23 cellular contexts compared by ENCODE assay signal in the genomic region with DNA sequence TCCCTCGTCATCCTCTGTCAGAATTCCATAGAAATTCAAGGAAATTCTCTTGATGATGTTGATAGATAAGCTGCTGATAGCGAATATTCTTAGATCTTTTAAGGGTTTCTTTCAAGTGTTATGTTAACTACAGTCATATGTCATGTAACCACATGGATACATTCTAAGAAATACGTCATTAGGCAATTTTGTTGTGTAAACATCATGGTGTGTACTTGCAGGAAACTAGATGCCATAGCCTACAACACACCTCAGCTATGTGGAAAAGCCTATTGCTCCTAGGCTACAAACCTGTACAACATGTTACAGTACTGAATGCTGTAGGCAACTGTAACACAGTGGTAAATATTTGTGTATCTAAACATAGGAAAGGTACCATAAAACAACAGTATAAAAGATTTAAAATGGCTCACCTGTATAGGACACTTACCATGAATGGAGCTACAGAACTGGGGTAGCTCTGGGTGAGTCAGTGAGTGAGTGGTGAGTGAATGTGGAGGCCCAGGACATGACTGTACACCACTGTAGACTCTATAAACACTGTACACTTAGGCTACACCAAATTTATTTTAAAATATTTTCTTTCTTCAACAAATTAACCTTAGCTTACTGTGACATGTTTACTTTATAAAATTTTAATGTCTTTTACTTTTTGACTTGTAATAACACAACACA. TPM values are rescaled to one million over a fixed set of nuclear protein-coding genes. Genes with fewer than 3 reads are reported as not detected.
DNase-seq lines count a peak whose midpoint lies in the region; ATAC-seq, FAIRE-seq and TF ChIP-seq lines count a peak whose summit lies in the region.
"Had no signal": no experiment of that assay in that cellular context is flagged by ENCODE, and none has a peak within 500 bp of the region (broad histone marks: within the 10 kb centered on the region; RNA-seq: fewer than 3 reads in every experiment).

No MANE protein-coding gene starts in this region.

- H3K27ac ChIP-seq in 22Rv1 (peak overlapping the region; percentile 34), IMR-90 (ENCODE audit: insufficient read depth, low read length) (no peak overlapping the region), astrocyte (ENCODE audit: low read depth, low read length) (no peak overlapping the region), body of pancreas (no peak overlapping the region)
- H3K27ac ChIP-seq: KMS-11, prostate gland, SK-N-MC had no signal

- H3K56ac ChIP-seq in IMR-90 (ENCODE audit: extremely low read depth, insufficient read depth, low read length), result no peak overlapping the region

- no peak overlapping the region for H3K4me3 ChIP-seq in IMR-90 (ENCODE audit: insufficient read depth, low read depth, low read length)
- H3K4me3 ChIP-seq in astrocyte (ENCODE audit: insufficient read depth, low read depth, low read length), result no peak overlapping the region
- H3K4me3 ChIP-seq in foreskin fibroblast (ENCODE audit: low read depth in 1 of 2, low read length in 2 of 2), result no peak overlapping the region
- no peak overlapping the region for H3K4me3 ChIP-seq in body of pancreas
- H3K4me3 ChIP-seq: prostate gland, SK-N-MC had no signal

- H4K8ac ChIP-seq in IMR-90 (ENCODE audit: low read depth in 2 of 2, low read length in 2 of 2), result no peak overlapping the region

- peak overlapping the region; percentile 72; the same call in 1 of the 3 replicates for H2BK15ac ChIP-seq in IMR-90 (ENCODE audit: low read depth, low read length)

- H2AFZ ChIP-seq in IMR-90 (replicated peaks; ENCODE audit: low read length, poor library complexity) (no peak overlapping the region), astrocyte (ENCODE audit: low read depth, low read length) (no peak overlapping the region)

- H4K20me1 ChIP-seq in IMR-90 (ENCODE audit: insufficient read depth, low read length) (no peaks in the 10 kb centered on the region), astrocyte (ENCODE audit: insufficient read depth, low read length) (no peaks in the 10 kb centered on the region)

- no peaks in the 10 kb centered on the region for H3K9me3 Mint-ChIP-seq in astrocyte (ENCODE audit: unreplicated experiment)
- H3K9me3 Mint-ChIP-seq: CD4-positive, alpha-beta T cell; memory B cell; nephron had no signal

- peak overlapping the region; percentile 16; the same call in 1 of the 2 replicates for H3K18ac ChIP-seq in IMR-90 (ENCODE audit: low read depth, low read length)

- no peak overlapping the region for H4K91ac ChIP-seq in IMR-90 (ENCODE audit: insufficient read depth, low read depth, low read length)

- H3K9ac ChIP-seq in IMR-90 (ENCODE audit: low read depth, low read length) (no peak overlapping the region), astrocyte (ENCODE audit: low read length) (no peak overlapping the region)
- H3K9ac ChIP-seq: KMS-11 had no signal

- TF ChIP-seq POLR2A in IMR-90 (IDR thresholded peaks at IDR 0.05; ENCODE audit: low read depth, low read length) (no peak), body of pancreas (IDR thresholded peaks at IDR 0.05) (no peak)

- no peak overlapping the region for H3K23ac ChIP-seq in IMR-90 (ENCODE audit: low read depth, low read length)

- WGBS in IMR-90 (ENCODE audit: extremely low coverage in 2 of 2, insufficient read length in 1 of 2), 2 experiments, result no CpG with 5 or more reads among the region's 3 CpGs
- WGBS in body of pancreas, 2 donors, result 76 to 78% methylated on average over 3 of the region's 3 CpGs

- H2AK9ac ChIP-seq in IMR-90 (replicated peaks; ENCODE audit: low read depth, low read length, poor library complexity), result no peak overlapping the region

- no peaks in the 10 kb centered on the region for H3K36me3 Mint-ChIP-seq in astrocyte (ENCODE audit: low read depth, unreplicated experiment)
- H3K36me3 Mint-ChIP-seq: memory B cell had no signal

- no peaks in the 10 kb centered on the region for H3K79me2 ChIP-seq in astrocyte (ENCODE audit: insufficient read depth, low read length)

- intact Hi-C loops in IMR-90 (cut with micrococcal nuclease), result no loop called here
- intact Hi-C loops in body of pancreas (cut with DNase I), result no loop called here
- intact Hi-C loops in sciatic nerve (cut with DNase I), result no loop called here

- H3K4me1 Mint-ChIP-seq in astrocyte (ENCODE audit: low read depth, unreplicated experiment), result peaks cover 1% of the 10 kb centered on the region

- POLR2A ChIA-PET in IMR-90 (lab: Charles Lee; ENCODE audit: unreplicated experiment), result interaction anchor here (1.2 kb wide), 1 partner anchor 8 kb away, joined by 3 read pairs; no protein-coding TSS in a partner anchor

- no peak for TF ChIP-seq CTCF in 22Rv1 (IDR thresholded peaks at IDR 0.05)
- TF ChIP-seq CTCF in IMR-90 (conservative IDR thresholded peaks at IDR 0.05; ENCODE audit: low read depth, low read length), result no peak
- TF ChIP-seq CTCF in astrocyte (IDR thresholded peaks at IDR 0.05; ENCODE audit: insufficient read depth, low read depth, low read length), result no peak
- TF ChIP-seq CTCF in foreskin fibroblast (IDR thresholded peaks at IDR 0.05; ENCODE audit: low read depth, low read length), result no peak
- TF ChIP-seq CTCF in body of pancreas (IDR thresholded peaks at IDR 0.05), result no peak

- no peak overlapping the region for H4K5ac ChIP-seq in IMR-90 (ENCODE audit: low read depth, low read length)

- H3K4me1 ChIP-seq in IMR-90 (ENCODE audit: control insufficient read depth, insufficient read depth, low read length) (peaks cover 8% of the 10 kb centered on the region), astrocyte (ENCODE audit: insufficient read depth, low read length) (no peaks in the 10 kb centered on the region), body of pancreas (peaks cover 19% of the 10 kb centered on the region)
- H3K4me1 ChIP-seq: prostate gland had no signal

- peak; percentile 77 for ATAC-seq in IMR-90 (ENCODE audit: low read depth)
- ATAC-seq in HG03469 (IDR thresholded peaks at IDR 0.05; ENCODE audit: unreplicated experiment), result no peak
- no peak for ATAC-seq in body of pancreas
- ATAC-seq in sciatic nerve, result no peak

- no TSS peak for BruUV-seq in IMR-90 (replicated peaks; lab: Mats Ljungman, UMichigan)

- no peak overlapping the region for H3K14ac ChIP-seq in IMR-90 (replicated peaks; ENCODE audit: low read depth, low read length)

- peaks cover 27% of the 10 kb centered on the region for H3K27me3 Mint-ChIP-seq in astrocyte (ENCODE audit: low read depth, unreplicated experiment)
- H3K27me3 Mint-ChIP-seq: CD4-positive, alpha-beta T cell; memory B cell had no signal

- H2BK5ac ChIP-seq in IMR-90 (ENCODE audit: low read depth, low read length, poor library complexity, severe bottlenecking), result peak overlapping the region; percentile 61

- H3K36me3 ChIP-seq in IMR-90 (ENCODE audit: control insufficient read depth, insufficient read depth, low read length) (no peaks in the 10 kb centered on the region), astrocyte (ENCODE audit: insufficient read depth, low read length) (no peaks in the 10 kb centered on the region), body of pancreas (replicated peaks in 1 of 2; ENCODE audit: insufficient read depth in 1 of 2, low read depth in 2 of 2) (no peaks in the 10 kb centered on the region)
- H3K36me3 ChIP-seq: prostate gland had no signal

- H3K4me2 ChIP-seq in IMR-90 (ENCODE audit: low read depth, low read length) (no peak overlapping the region), astrocyte (ENCODE audit: low read length) (no peak overlapping the region)
- H3K4me2 ChIP-seq: KMS-11 had no signal

- CTCF ChIA-PET in IMR-90 (lab: Yijun Ruan, JAX), result interaction anchor here (1.5 to 9.7 kb wide), 3 partner anchors 87 to 213 kb away, joined by 3 to 89 read pairs (median 23); no protein-coding TSS in a partner anchor

- FAIRE-seq in astrocyte (lab: Jason Lieb, UNC), result no peak
- FAIRE-seq: urothelium cell line had no signal

- H3K9me3 ChIP-seq in IMR-90 (ENCODE audit: control insufficient read depth, insufficient read depth, low read length), result no peaks in the 10 kb centered on the region
- no peaks in the 10 kb centered on the region for H3K9me3 ChIP-seq in astrocyte (ENCODE audit: insufficient read depth, low read depth, low read length)
- no peaks in the 10 kb centered on the region for H3K9me3 ChIP-seq in body of pancreas
- H3K9me3 ChIP-seq: prostate gland had no signal

- in situ Hi-C loops in IMR-90 (cut with MboI; ENCODE audit: low sequenced_read_pairs), result loop anchor here (5.0 kb wide), 1 partner anchor 89 kb away; no protein-coding TSS in a partner anchor

- no peak overlapping the region for H2BK120ac ChIP-seq in IMR-90 (ENCODE audit: low read depth, low read length)

- H3K4me3 Mint-ChIP-seq in astrocyte (ENCODE audit: unreplicated experiment), result no peak overlapping the region
- H3K4me3 Mint-ChIP-seq: CD4-positive, alpha-beta T cell; memory B cell; nephron had no signal

- peak overlapping the region; percentile 50 for H2BK20ac ChIP-seq in IMR-90 (ENCODE audit: low read depth, low read length)

- no peak for TF ChIP-seq RAD21 in IMR-90 (IDR thresholded peaks at IDR 0.05; ENCODE audit: low read length)

- no peaks in the 10 kb centered on the region for H3K79me1 ChIP-seq in IMR-90 (ENCODE audit: low read depth in 1 of 2, low read length in 2 of 2)

- no peak overlapping the region for H3K4ac ChIP-seq in IMR-90 (ENCODE audit: low read depth, low read length)

- peaks cover 5% of the 10 kb centered on the region; the same call in 1 of the 2 replicates for H3K9me1 ChIP-seq in IMR-90 (ENCODE audit: insufficient read depth, low read length)

- no peak overlapping the region for H3K27ac Mint-ChIP-seq in astrocyte (ENCODE audit: unreplicated experiment)
- H3K27ac Mint-ChIP-seq: CD4-positive, alpha-beta T cell; memory B cell; nephron had no signal

- DNase-seq in IMR-90 (peak; percentile 80), astrocyte (ENCODE audit: low read depth) (peak; percentile 61), foreskin fibroblast (peak; percentile 60 to 77), body of pancreas (no peak), epidermal melanocyte (ENCODE audit: insufficient read length, low spot score) (no peak), sciatic nerve (ENCODE audit: low spot score) (no peak)
- DNase-seq: activated CD4-positive, alpha-beta T cell treated with anti-CD3 and anti-CD28 coated beads for 48 hours; activated CD8-positive, alpha-beta memory T cell treated with anti-CD3 and anti-CD28 coated beads, Interleukin-2, amount 50 U/mL, for 48 hours; activated naive CD4-positive, alpha-beta T cell; CD4-positive, alpha-beta T cell; DND-41; effector CD8-positive, alpha-beta T cell; NCI-H1417 treated with DMSO at 0.1 percent for 48 hours; stimulated activated naive CD4-positive, alpha-beta T cell had no signal

- dilution Hi-C loops in IMR-90 (cut with HindIII; ENCODE audit: low sequenced_read_pairs, unreplicated experiment), result no loop called here

- peak overlapping the region; percentile 2 for H2AK5ac ChIP-seq in IMR-90 (ENCODE audit: low read depth, low read length)

- H3K27me3 ChIP-seq in IMR-90 (ENCODE audit: control insufficient read depth, insufficient read depth, low read length), result peaks cover 22% of the 10 kb centered on the region
- H3K27me3 ChIP-seq in astrocyte (ENCODE audit: insufficient read depth, low read length), result peaks cover 8% of the 10 kb centered on the region
- no peaks in the 10 kb centered on the region for H3K27me3 ChIP-seq in body of pancreas

RNA-seq across cellular contexts. Expression of a gene that starts 34.6 kb away (rescaled TPM):
- total RNA-seq in IMR-90 (2012; rRNA removed) (under 0.01 TPM in 1 of 2 replicates, not detected in the other), astrocyte (0.09 TPM in 1 of 2 replicates, not detected in the other), body of pancreas (1 to 10 TPM; 2.6 to 5.6 TPM), sciatic nerve (94.5 TPM)
- polyA plus RNA-seq in IMR-90 (2012; rRNA removed), result not detected in 2 replicates
- polyA plus RNA-seq in IMR-90 (2012; cell fraction: cytosol; rRNA removed), result 0.02 and 0.14 TPM in 2 replicates
- 0.02 TPM in 1 of 2 replicates, not detected in the other for polyA plus RNA-seq in IMR-90 (2012; cell fraction: nucleus; rRNA removed; ENCODE audit: low replicate concordance)
- total RNA-seq: CD4-positive, alpha-beta T cell; glomerular endothelial cell had no signal

RNA-seq across cellular contexts. Expression of a gene that starts 37.7 kb away (rescaled TPM):
- total RNA-seq in IMR-90 (2012; rRNA removed) (not detected in 2 replicates), astrocyte (0.65 and 0.75 TPM in 2 replicates), body of pancreas (under 1 TPM in 1 of 2 donors, not detected in 1; 0.26 TPM), sciatic nerve (24.0 TPM)
- polyA plus RNA-seq in IMR-90 (2012; rRNA removed), result not detected in 2 replicates
- not detected in 2 replicates for polyA plus RNA-seq in IMR-90 (2012; cell fraction: cytosol; rRNA removed)
- polyA plus RNA-seq in IMR-90 (2012; cell fraction: nucleus; rRNA removed; ENCODE audit: low replicate concordance), result 0.10 TPM in 1 of 2 replicates, not detected in the other
- total RNA-seq: CD4-positive, alpha-beta T cell; glomerular endothelial cell had no signal

Comparison
In these comparisons a context has a peak if more than half of its experiments do, and no peak if none do; other contexts are left out.
1. DNase-seq: peak in IMR-90 (single experiment), astrocyte (single experiment) and foreskin fibroblast (2 of 2); none in body of pancreas (0 of 4), epidermal melanocyte (single experiment) and sciatic nerve (single experiment).
2. RNA of a gene that starts 34.6 kb away (total RNA-seq): 94.5 TPM in sciatic nerve (single experiment); 2.6 to 5.6 TPM in body of pancreas, 0.09 TPM in astrocyte and under 0.01 TPM in IMR-90; every median in the first group is over 10 times any median in the second.
3. RNA of a gene that starts 37.7 kb away (total RNA-seq): 24.0 TPM in sciatic nerve (single experiment); 0.65 to 0.75 TPM in astrocyte, 0.26 TPM in body of pancreas and not detected in IMR-90; every median in the first group is over 10 times any median in the second.